ENCODE assay signal across 25 cellular contexts in genomic region chr6:134848076-134848475, GRCh38.
"Had no signal": no experiment of that assay in that cellular context is flagged by ENCODE, and none has a peak within 500 bp of the region (broad histone marks: within the 10 kb centered on the region; RNA-seq: fewer than 3 reads in every experiment).

No MANE protein-coding gene starts in this region.

- H3K27me3 ChIP-seq: ascending aorta, cardiac muscle cell had no signal

- H3K4me3 ChIP-seq: ascending aorta, cardiac muscle cell had no signal

- DNase-seq: activated CD4-positive, alpha-beta T cell treated with anti-CD3 and anti-CD28 coated beads, Interleukin-2, amount 10 ng/mL, durations not matched to agents 24 days and 14 days; activated CD4-positive, alpha-beta T cell treated with anti-CD3 and anti-CD28 coated beads, Interleukin-2, amount 50 U/mL, for 4 hours; activated CD8-positive, alpha-beta T cell treated with anti-CD3 and anti-CD28 coated beads for 36 hours; activated effector memory CD4-positive, alpha-beta T cell treated with anti-CD3 and anti-CD28 coated beads, Interleukin-2, amount 50 U/mL, for 16 hours; activated naive CD4-positive, alpha-beta T cell; activated naive CD4-positive, alpha-beta T cell treated with anti-CD3 and anti-CD28 coated beads, Interleukin-2, amount 50 U/mL, for 16 hours; activated naive CD8-positive, alpha-beta T cell treated with anti-CD3 and anti-CD28 coated beads for 36 hours; activated T-cell treated with anti-CD3 and anti-CD28 coated beads, Interleukin-2, amount 50 U/mL, for 1 hour; activated T-cell treated with anti-CD3 and anti-CD28 coated beads, Interleukin-2, amount 50 U/mL, for 72 hours; amygdala; Karpas-422; KBM-7; NCI-H1105; NCI-H1417 treated with DMSO at 0.1 percent for 48 hours; NCI-H1694 treated with DMSO at 0.1 percent for 48 hours; NCI-H2029; NCI-H345; NCI-H524 treated with DMSO at 0.1 percent for 48 hours; NCI-H748 treated with DMSO at 0.1 percent for 48 hours; NK-92 treated with Interleukin-12 subunit alpha and Interleukin-12 subunit beta, amount 100 ng/mL, for 24 hours; Right ventricle myocardium superior; SW 1271; T1000 had no signal

- H3K9me3 ChIP-seq: ascending aorta had no signal

- H3K4me1 ChIP-seq: ascending aorta had no signal

- H3K36me3 ChIP-seq: ascending aorta, cardiac muscle cell had no signal

- H3K27ac ChIP-seq: ascending aorta, cardiac muscle cell had no signal
